ENCODE assay signal across 8 cellular contexts in the genomic region with DNA sequence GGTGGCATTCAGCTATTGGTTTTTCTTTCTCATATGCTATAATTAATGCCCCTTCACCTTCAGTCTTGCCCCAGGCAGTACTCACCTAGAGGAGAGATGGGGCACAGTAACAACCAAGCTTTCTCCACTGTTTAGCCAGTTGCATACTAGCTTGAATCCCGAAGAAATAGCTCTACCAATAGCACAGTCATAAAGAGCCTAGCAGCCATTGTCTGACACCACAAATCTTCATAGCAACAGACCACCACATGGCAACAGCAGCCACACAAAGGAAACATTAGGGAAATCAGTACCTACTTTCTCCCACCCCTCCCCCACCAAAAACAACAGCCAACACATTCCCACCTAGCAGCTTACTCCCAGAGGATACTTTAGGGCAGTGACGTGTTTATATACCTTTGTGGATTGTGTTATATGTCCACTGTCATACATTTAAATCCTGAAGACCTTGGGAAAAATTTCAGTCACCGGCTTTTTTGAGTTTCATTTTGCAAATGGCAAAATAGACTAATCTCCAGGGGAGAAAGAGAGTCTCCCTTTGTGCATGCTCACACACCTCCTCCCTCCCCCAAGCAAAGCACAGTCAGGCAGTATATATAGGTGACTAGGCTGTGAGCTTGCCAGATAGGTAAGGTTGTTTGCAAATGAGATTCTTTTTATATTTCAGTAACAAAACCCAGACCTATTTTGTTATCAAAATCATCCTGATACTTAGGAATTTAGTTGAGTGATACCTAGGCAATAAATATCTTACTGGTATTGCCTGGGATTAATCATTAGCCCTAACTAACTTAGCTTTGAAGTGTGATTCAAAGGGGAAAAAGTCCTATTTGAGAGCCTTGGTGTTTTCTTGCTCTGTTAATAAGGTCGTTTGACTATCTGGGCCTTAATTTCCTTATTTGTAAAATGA.
A peak's percentile ranks its signal among the peaks of the same experiment; 100 is the strongest.
DNase-seq lines count a peak whose midpoint lies in the region; ATAC-seq and FAIRE-seq lines count a peak whose summit lies in the region.

No MANE protein-coding gene starts in this region.

- peaks cover 17 to 25% (median 19%) of the 10 kb centered on the region in 3 donors for H3K36me3 Mint-ChIP-seq in CD8-positive, alpha-beta memory T cell
- H3K36me3 Mint-ChIP-seq in activated CD8-positive, alpha-beta T cell treated with anti-CD3 and anti-CD28 coated beads, Interleukin-2, amount 10 ng/mL, durations not matched to agents 7 days and 5 days (ENCODE audit: low read depth) = peaks cover 45% of the 10 kb centered on the region

- ATAC-seq in GM19455 (IDR thresholded peaks at IDR 0.05; ENCODE audit: unreplicated experiment) = peak; percentile 67
- ATAC-seq in activated CD8-positive, alpha-beta T cell treated with anti-CD3 and anti-CD28 coated beads, Interleukin-2, amount 10 ng/mL, durations not matched to agents 7 days and 5 days = peak; percentile 78
- ATAC-seq in stimulated activated naive CD8-positive, alpha-beta T cell treated with anti-CD3 and anti-CD28 coated beads, Interleukin-15, Interleukin-2, amounts not matched to agents 100 U/mL and 50 U/mL, for 24 hours = peak; percentile 71

- peak in 4 of 5 donors; percentile 3 to 69 (median 45) for DNase-seq in CD8-positive, alpha-beta memory T cell
- DNase-seq in HT-29 (ENCODE audit: low spot score) = peak; percentile 71
- DNase-seq in activated CD8-positive, alpha-beta T cell treated with anti-CD3 and anti-CD28 coated beads, Interleukin-2, amount 10 ng/mL, durations not matched to agents 7 days and 5 days = peak; percentile 73
- peak; percentile 49 for DNase-seq in stimulated activated naive CD8-positive, alpha-beta T cell treated with anti-CD3 and anti-CD28 coated beads, Interleukin-15, Interleukin-2, amounts not matched to agents 100 U/mL and 50 U/mL, for 24 hours
- no peak for DNase-seq in GM19239 (ENCODE audit: insufficient read length, low spot score)
- no peak for DNase-seq in NAMALWA (ENCODE audit: low spot score)

- H3K4me1 Mint-ChIP-seq in CD8-positive, alpha-beta memory T cell = peaks cover 52 to 86% (median 79%) of the 10 kb centered on the region in 3 donors
- H3K4me1 Mint-ChIP-seq in activated CD8-positive, alpha-beta T cell treated with anti-CD3 and anti-CD28 coated beads, Interleukin-2, amount 10 ng/mL, durations not matched to agents 7 days and 5 days (ENCODE audit: low read depth) = peaks cover 73% of the 10 kb centered on the region

- peak overlapping the region; percentile 34 to 81 (median 72) for H3K4me3 Mint-ChIP-seq in CD8-positive, alpha-beta memory T cell
- peak overlapping the region; percentile 52 for H3K4me3 Mint-ChIP-seq in activated CD8-positive, alpha-beta T cell treated with anti-CD3 and anti-CD28 coated beads, Interleukin-2, amount 10 ng/mL, durations not matched to agents 7 days and 5 days

- H3K27me3 Mint-ChIP-seq in CD8-positive, alpha-beta memory T cell = no peaks in the 10 kb centered on the region
- H3K27me3 Mint-ChIP-seq in activated CD8-positive, alpha-beta T cell treated with anti-CD3 and anti-CD28 coated beads, Interleukin-2, amount 10 ng/mL, durations not matched to agents 7 days and 5 days (ENCODE audit: low read depth) = no peaks in the 10 kb centered on the region

- peak overlapping the region; percentile 35 for H3K4me3 ChIP-seq in CD8-positive, alpha-beta memory T cell (ENCODE audit: low read length)
- peak overlapping the region; percentile 40 for H3K4me3 ChIP-seq in iPS-18a (ENCODE audit: low read length)

- H3K9me3 ChIP-seq in CD8-positive, alpha-beta memory T cell (ENCODE audit: low read length) = no peaks in the 10 kb centered on the region
- H3K9me3 ChIP-seq in iPS-18a (ENCODE audit: control insufficient read depth, low read depth, low read length) = peaks cover 5% of the 10 kb centered on the region

- H3K4me1 ChIP-seq in CD8-positive, alpha-beta memory T cell (ENCODE audit: insufficient read depth, low read length) = peaks cover 48% of the 10 kb centered on the region
- H3K4me1 ChIP-seq in iPS-18a (ENCODE audit: control insufficient read depth, low read depth, low read length) = peaks cover 28% of the 10 kb centered on the region

- H3K27ac ChIP-seq in CD8-positive, alpha-beta memory T cell (ENCODE audit: low read depth, low read length) = peak overlapping the region; percentile 55
- H3K27ac ChIP-seq in iPS-18a (ENCODE audit: low read length) = peak overlapping the region; percentile 91

- CTCF ChIA-PET in CD8-positive, alpha-beta memory T cell (lab: Charles Lee) = interaction anchor here (0.9 to 3.2 kb wide), 8 partner anchors 10 to 158 kb away, joined by 3 to 14 read pairs (median 4); no protein-coding TSS in a partner anchor
- CTCF ChIA-PET in activated CD8-positive, alpha-beta T cell treated with anti-CD3 and anti-CD28 coated beads, Interleukin-2, amount 10 ng/mL, durations not matched to agents 7 days and 5 days (lab: Charles Lee) = interaction anchor here (1.0 to 4.0 kb wide), 9 partner anchors 10 to 207 kb away, joined by 3 to 20 read pairs (median 9); no protein-coding TSS in a partner anchor

- FAIRE-seq in GM19239 (lab: Jason Lieb, UNC) = no peak

- H3K9ac ChIP-seq in iPS-18a (ENCODE audit: low read length) = peak overlapping the region; percentile 89

- POLR2A ChIA-PET in CD8-positive, alpha-beta memory T cell (lab: Charles Lee) = interaction anchor here (0.5 to 3.4 kb wide), 7 partner anchors 12 to 670 kb away, joined by 3 to 14 read pairs (median 5); partner anchors contain the start of gene RNU5B-1
- POLR2A ChIA-PET in activated CD8-positive, alpha-beta T cell treated with anti-CD3 and anti-CD28 coated beads, Interleukin-2, amount 10 ng/mL, durations not matched to agents 7 days and 5 days (lab: Charles Lee) = interaction anchor here (0.8 to 1.8 kb wide), 6 partner anchors 9 to 204 kb away, joined by 3 to 8 read pairs (median 6); no protein-coding TSS in a partner anchor

- no peaks in the 10 kb centered on the region for H3K27me3 ChIP-seq in CD8-positive, alpha-beta memory T cell (ENCODE audit: insufficient read depth, low read length, poor library complexity, severe bottlenecking)
- H3K27me3 ChIP-seq in iPS-18a (ENCODE audit: control insufficient read depth, insufficient read depth, low read length) = no peaks in the 10 kb centered on the region

- no peaks in the 10 kb centered on the region for H3K36me3 ChIP-seq in CD8-positive, alpha-beta memory T cell (ENCODE audit: insufficient read depth, low read length)
- no peaks in the 10 kb centered on the region for H3K36me3 ChIP-seq in iPS-18a (ENCODE audit: control insufficient read depth, low read depth, low read length)

- peaks cover 0 to 10% (median 5%) of the 10 kb centered on the region in 5 donors for H3K9me3 Mint-ChIP-seq in CD8-positive, alpha-beta memory T cell
- H3K9me3 Mint-ChIP-seq in activated CD8-positive, alpha-beta T cell treated with anti-CD3 and anti-CD28 coated beads, Interleukin-2, amount 10 ng/mL, durations not matched to agents 7 days and 5 days (ENCODE audit: insufficient read depth) = peaks cover 8% of the 10 kb centered on the region

- H3K27ac Mint-ChIP-seq in CD8-positive, alpha-beta memory T cell = peak overlapping the region; percentile 76 to 96 (median 92)
- peak overlapping the region; percentile 83 for H3K27ac Mint-ChIP-seq in activated CD8-positive, alpha-beta T cell treated with anti-CD3 and anti-CD28 coated beads, Interleukin-2, amount 10 ng/mL, durations not matched to agents 7 days and 5 days

Comparison
In these comparisons a context has a peak if more than half of its experiments do, and no peak if none do; other contexts are left out.
1. DNase-seq: peak in CD8-positive, alpha-beta memory T cell (4 of 5), HT-29 (single experiment), activated CD8-positive, alpha-beta T cell treated with anti-CD3 and anti-CD28 coated beads, Interleukin-2, amount 10 ng/mL, durations not matched to agents 7 days and 5 days (single experiment) and stimulated activated naive CD8-positive, alpha-beta T cell treated with anti-CD3 and anti-CD28 coated beads, Interleukin-15, Interleukin-2, amounts not matched to agents 100 U/mL and 50 U/mL, for 24 hours (single experiment); none in GM19239 (single experiment) and NAMALWA (single experiment).
2. Peak in every context shown above with its lines, with median percentiles within 50 percentile points of each other: ATAC-seq.